ENCODE assay signal across 11 cellular contexts in the genomic region with DNA sequence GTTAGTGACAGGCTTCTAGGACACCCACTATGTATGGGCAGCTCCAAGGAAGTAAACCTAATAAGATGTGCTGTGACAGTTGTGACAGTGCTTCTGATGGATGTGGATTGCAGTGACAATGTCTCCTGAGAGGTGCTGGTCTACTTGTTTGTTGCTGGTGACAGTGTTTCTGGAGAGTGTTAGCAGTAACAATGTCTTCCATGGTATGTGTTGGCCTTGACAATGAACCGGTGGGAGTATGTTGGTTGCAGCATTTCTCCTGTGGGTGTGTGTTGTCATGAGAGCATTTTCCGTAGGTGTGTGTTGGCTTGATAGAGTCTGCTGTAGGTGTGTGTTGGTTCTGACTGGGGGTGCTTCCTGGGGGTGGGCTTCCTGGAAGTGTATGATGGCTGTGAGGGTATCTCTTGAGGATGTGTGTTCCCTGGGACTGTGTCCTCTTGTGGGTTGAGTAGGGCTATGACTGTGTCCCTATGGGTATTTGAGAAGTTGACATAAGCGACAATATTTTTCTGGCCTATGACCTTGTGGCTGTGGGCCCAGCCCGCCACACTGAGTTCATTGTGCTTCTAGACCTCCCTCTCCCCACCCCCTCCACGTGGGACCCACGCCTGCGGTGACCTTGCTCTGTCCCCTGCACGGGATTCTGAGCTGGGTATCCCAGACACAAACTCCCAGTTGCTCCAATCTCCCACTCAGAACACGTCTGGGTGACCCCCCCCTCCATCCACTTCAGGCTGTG. TPM values are rescaled to one million over a fixed set of nuclear protein-coding genes. Genes with fewer than 3 reads are reported as not detected.
A peak's percentile ranks its signal among the peaks of the same experiment; 100 is the strongest.
DNase-seq lines count a peak whose midpoint lies in the region; ATAC-seq and TF ChIP-seq lines count a peak whose summit lies in the region.
"Had no signal": no experiment of that assay in that cellular context is flagged by ENCODE, and none has a peak within 500 bp of the region (broad histone marks: within the 10 kb centered on the region; RNA-seq: fewer than 3 reads in every experiment).

No MANE protein-coding gene starts in this region.

- no peaks in the 10 kb centered on the region for H3K9me3 Mint-ChIP-seq in activated CD8-positive, alpha-beta T cell treated with anti-CD3 and anti-CD28 coated beads for 36 hours
- no peaks in the 10 kb centered on the region for H3K9me3 Mint-ChIP-seq in activated CD8-positive, alpha-beta T cell treated with anti-CD3 and anti-CD28 coated beads, Interleukin-2, amount 10 ng/mL, durations not matched to agents 7 days and 5 days (ENCODE audit: insufficient read depth)
- no peaks in the 10 kb centered on the region for H3K9me3 Mint-ChIP-seq in naive thymus-derived CD4-positive, alpha-beta T cell

- H3K4me3 Mint-ChIP-seq in activated CD8-positive, alpha-beta T cell treated with anti-CD3 and anti-CD28 coated beads for 36 hours: no peak overlapping the region
- no peak overlapping the region for H3K4me3 Mint-ChIP-seq in activated CD8-positive, alpha-beta T cell treated with anti-CD3 and anti-CD28 coated beads, Interleukin-2, amount 10 ng/mL, durations not matched to agents 7 days and 5 days
- H3K4me3 Mint-ChIP-seq in naive thymus-derived CD4-positive, alpha-beta T cell: no peak overlapping the region
- H3K4me3 Mint-ChIP-seq: activated naive CD8-positive, alpha-beta T cell had no signal

- H3K27me3 ChIP-seq in naive thymus-derived CD4-positive, alpha-beta T cell (ENCODE audit: control insufficient read depth in 2 of 2, insufficient read depth in 2 of 2, low read length in 2 of 2): no peaks in the 10 kb centered on the region

- CTCF ChIA-PET in activated CD8-positive, alpha-beta T cell treated with anti-CD3 and anti-CD28 coated beads for 36 hours (lab: Charles Lee): interaction anchor here (1.9 to 2.7 kb wide), 2 partner anchors 14 to 29 kb away, joined by 5 to 8 read pairs; partner anchors contain the start of gene MRPL17
- CTCF ChIA-PET in activated CD8-positive, alpha-beta T cell treated with anti-CD3 and anti-CD28 coated beads, Interleukin-2, amount 10 ng/mL, durations not matched to agents 7 days and 5 days (lab: Charles Lee): interaction anchor here (1.0 to 2.1 kb wide), 5 partner anchors 14 to 50 kb away, joined by 3 to 8 read pairs (median 3); partner anchors contain the start of genes MRPL17, TAF10 and TPP1
- CTCF ChIA-PET in naive thymus-derived CD4-positive, alpha-beta T cell (lab: Charles Lee): interaction anchor here (0.7 to 1.2 kb wide), 3 partner anchors 13 to 173 kb away, joined by 3 read pairs; partner anchors contain the start of gene ARFIP2

- H3K9me3 ChIP-seq in naive thymus-derived CD4-positive, alpha-beta T cell (ENCODE audit: control insufficient read depth in 2 of 3, low read length in 3 of 3): no peaks in the 10 kb centered on the region
- H3K9me3 ChIP-seq: A549 had no signal

- peaks cover 9% of the 10 kb centered on the region for H3K27me3 Mint-ChIP-seq in activated CD8-positive, alpha-beta T cell treated with anti-CD3 and anti-CD28 coated beads for 36 hours
- H3K27me3 Mint-ChIP-seq in activated CD8-positive, alpha-beta T cell treated with anti-CD3 and anti-CD28 coated beads, Interleukin-2, amount 10 ng/mL, durations not matched to agents 7 days and 5 days (ENCODE audit: low read depth): peaks cover 13% of the 10 kb centered on the region
- H3K27me3 Mint-ChIP-seq in naive thymus-derived CD4-positive, alpha-beta T cell: peaks cover 0 to 16% (median 0%) of the 10 kb centered on the region in 5 donors
- H3K27me3 Mint-ChIP-seq: activated naive CD8-positive, alpha-beta T cell had no signal

- intact Hi-C loops in activated CD8-positive, alpha-beta T cell treated with anti-CD3 and anti-CD28 coated beads for 36 hours (cut with micrococcal nuclease): loop anchor here (10.0 kb wide), 1 partner anchor 50 kb away; the partner anchor contains the start of genes ILK and RRP8
- intact Hi-C loops in naive thymus-derived CD4-positive, alpha-beta T cell (cut with micrococcal nuclease): loop anchor here (1.0 to 5.0 kb wide), 5 partner anchors 7 to 42 kb away; partner anchors contain the start of genes TPP1 (in 2 of the 2), MRPL17 (in 1 of the 2) and TAF10 (in 1 of the 2)

- peak; percentile 28 for ATAC-seq in activated CD8-positive, alpha-beta T cell treated with anti-CD3 and anti-CD28 coated beads for 36 hours
- no peak for ATAC-seq in activated CD8-positive, alpha-beta T cell treated with anti-CD3 and anti-CD28 coated beads, Interleukin-2, amount 10 ng/mL, durations not matched to agents 7 days and 5 days
- ATAC-seq in naive thymus-derived CD4-positive, alpha-beta T cell: peak; percentile 25
- ATAC-seq in HG02642 (IDR thresholded peaks at IDR 0.05; ENCODE audit: poor library complexity, unreplicated experiment) (no peak), HG02678 (IDR thresholded peaks at IDR 0.05; ENCODE audit: unreplicated experiment) (no peak)
- ATAC-seq: A549 had no signal

- POLR2A ChIA-PET in activated CD8-positive, alpha-beta T cell treated with anti-CD3 and anti-CD28 coated beads for 36 hours (lab: Charles Lee): interaction anchor here (1.0 kb wide), 1 partner anchor 28 kb away, joined by 4 read pairs; the partner anchor contains the start of gene MRPL17
- POLR2A ChIA-PET in activated CD8-positive, alpha-beta T cell treated with anti-CD3 and anti-CD28 coated beads, Interleukin-2, amount 10 ng/mL, durations not matched to agents 7 days and 5 days (lab: Charles Lee): no interaction called here
- POLR2A ChIA-PET in naive thymus-derived CD4-positive, alpha-beta T cell (lab: Charles Lee): interaction anchor here (0.6 to 2.7 kb wide), 14 partner anchors 8 to 44 kb away, joined by 3 to 8 read pairs (median 4); partner anchors contain the start of genes MRPL17 and TPP1

- TF ChIP-seq CTCF in activated CD8-positive, alpha-beta T cell treated with anti-CD3 and anti-CD28 coated beads for 36 hours (IDR thresholded peaks at IDR 0.05): no peak
- no peak for TF ChIP-seq CTCF in fibroblast of villous mesenchyme (IDR thresholded peaks at IDR 0.05; ENCODE audit: insufficient read depth, low read depth, low read length)

- H3K36me3 Mint-ChIP-seq in activated CD8-positive, alpha-beta T cell treated with anti-CD3 and anti-CD28 coated beads for 36 hours (ENCODE audit: low read depth): no peaks in the 10 kb centered on the region
- H3K36me3 Mint-ChIP-seq in activated CD8-positive, alpha-beta T cell treated with anti-CD3 and anti-CD28 coated beads, Interleukin-2, amount 10 ng/mL, durations not matched to agents 7 days and 5 days (ENCODE audit: low read depth): no peaks in the 10 kb centered on the region
- H3K36me3 Mint-ChIP-seq in naive thymus-derived CD4-positive, alpha-beta T cell: peaks cover 0 to 3% (median 0%) of the 10 kb centered on the region in 5 donors
- H3K36me3 Mint-ChIP-seq: activated naive CD8-positive, alpha-beta T cell had no signal

- H3K4me3 ChIP-seq in fibroblast of villous mesenchyme (ENCODE audit: low read depth, low read length) (peak overlapping the region; percentile 62), urinary bladder (ENCODE audit: low read depth, low read length) (peak overlapping the region; percentile 66)
- H3K4me3 ChIP-seq in naive thymus-derived CD4-positive, alpha-beta T cell (ENCODE audit: low read length): peak overlapping the region; percentile 52

- peak; percentile 32 for DNase-seq in activated CD8-positive, alpha-beta T cell treated with anti-CD3 and anti-CD28 coated beads for 36 hours
- no peak for DNase-seq in activated CD8-positive, alpha-beta T cell treated with anti-CD3 and anti-CD28 coated beads, Interleukin-2, amount 10 ng/mL, durations not matched to agents 7 days and 5 days
- DNase-seq in fibroblast of villous mesenchyme (ENCODE audit: low read depth) (no peak), KG1 (lab: John Stamatoyannopoulos, UW) (no peak)
- peak in 1 of 9 donors; percentile 15 for DNase-seq in naive thymus-derived CD4-positive, alpha-beta T cell
- DNase-seq: NCI-H526 treated with DMSO at 0.1 percent for 48 hours had no signal

- H3K4me1 ChIP-seq in naive thymus-derived CD4-positive, alpha-beta T cell (ENCODE audit: control insufficient read depth in 2 of 2, insufficient read depth in 2 of 2, low read length in 2 of 2): peaks cover 0 to 26% of the 10 kb centered on the region in 2 donors
- H3K4me1 ChIP-seq in urinary bladder (ENCODE audit: insufficient read depth): no peaks in the 10 kb centered on the region
- H3K4me1 ChIP-seq: A549 had no signal

- peaks cover 5% of the 10 kb centered on the region for H3K4me1 Mint-ChIP-seq in activated CD8-positive, alpha-beta T cell treated with anti-CD3 and anti-CD28 coated beads for 36 hours (ENCODE audit: low read depth)
- peaks cover 4% of the 10 kb centered on the region for H3K4me1 Mint-ChIP-seq in activated CD8-positive, alpha-beta T cell treated with anti-CD3 and anti-CD28 coated beads, Interleukin-2, amount 10 ng/mL, durations not matched to agents 7 days and 5 days (ENCODE audit: low read depth)
- H3K4me1 Mint-ChIP-seq in naive thymus-derived CD4-positive, alpha-beta T cell: peaks cover 5 to 11% (median 7%) of the 10 kb centered on the region in 7 donors

- WGBS in urinary bladder: 27% methylated on average over 9 of the region's 9 CpGs

- no peak overlapping the region for H3K27ac Mint-ChIP-seq in activated CD8-positive, alpha-beta T cell treated with anti-CD3 and anti-CD28 coated beads for 36 hours
- no peak overlapping the region for H3K27ac Mint-ChIP-seq in activated CD8-positive, alpha-beta T cell treated with anti-CD3 and anti-CD28 coated beads, Interleukin-2, amount 10 ng/mL, durations not matched to agents 7 days and 5 days
- no peak overlapping the region for H3K27ac Mint-ChIP-seq in naive thymus-derived CD4-positive, alpha-beta T cell
- H3K27ac Mint-ChIP-seq: activated naive CD8-positive, alpha-beta T cell had no signal

- peak overlapping the region; percentile 66 for H3K27ac ChIP-seq in naive thymus-derived CD4-positive, alpha-beta T cell (ENCODE audit: low read depth, low read length)
- peak overlapping the region; percentile 88 for H3K27ac ChIP-seq in urinary bladder (ENCODE audit: low read depth)

- no peaks in the 10 kb centered on the region for H3K36me3 ChIP-seq in naive thymus-derived CD4-positive, alpha-beta T cell (ENCODE audit: control insufficient read depth in 2 of 3, insufficient read depth in 3 of 3, low read length in 3 of 3)
- H3K36me3 ChIP-seq in urinary bladder (ENCODE audit: insufficient read depth): no peaks in the 10 kb centered on the region

RNA-seq across cellular contexts. Expression of gene DCHS1, which starts 1.2 kb away (rescaled TPM):
- 1 to 10 TPM; 1.6 TPM for total RNA-seq in activated CD8-positive, alpha-beta T cell treated with anti-CD3 and anti-CD28 coated beads for 36 hours
- under 1 TPM; 0.23 to 0.29 TPM for total RNA-seq in activated CD8-positive, alpha-beta T cell treated with anti-CD3 and anti-CD28 coated beads, Interleukin-2, amount 10 ng/mL, durations not matched to agents 7 days and 5 days
- total RNA-seq in fibroblast of villous mesenchyme (33.7 and 63.8 TPM in 2 replicates), urinary bladder (49.2 TPM)
- 10 to 100 TPM in 3 of 5 experiments, 1 to 10 TPM in 1, under 1 TPM in 1; 0.48 to 12.5 (median 10.9) TPM for total RNA-seq in naive thymus-derived CD4-positive, alpha-beta T cell
- 1 to 10 TPM; 2.7 to 4.8 TPM for polyA plus RNA-seq in naive thymus-derived CD4-positive, alpha-beta T cell
- polyA plus RNA-seq in urinary bladder: 28.6 TPM

RNA-seq across cellular contexts. Expression of gene MRPL17, which starts 28.7 kb away (rescaled TPM):
- 100 to 1,000 TPM; 140 to 144 TPM for total RNA-seq in activated CD8-positive, alpha-beta T cell treated with anti-CD3 and anti-CD28 coated beads for 36 hours
- total RNA-seq in activated CD8-positive, alpha-beta T cell treated with anti-CD3 and anti-CD28 coated beads, Interleukin-2, amount 10 ng/mL, durations not matched to agents 7 days and 5 days: 10 to 100 TPM; 60.6 to 69.2 TPM
- total RNA-seq in fibroblast of villous mesenchyme: 58.6 and 70.0 TPM in 2 replicates
- 10 to 100 TPM in 4 of 5 experiments, 1 to 10 TPM in 1; 10.0 to 70.3 (median 26.4) TPM for total RNA-seq in naive thymus-derived CD4-positive, alpha-beta T cell
- 10 to 100 TPM; 21.6 to 33.4 TPM for polyA plus RNA-seq in naive thymus-derived CD4-positive, alpha-beta T cell
- 29.9 TPM for total RNA-seq in urinary bladder
- polyA plus RNA-seq in urinary bladder: 34.3 TPM

RNA-seq across cellular contexts. Expression of gene TPP1, which starts 35.2 kb away (rescaled TPM):
- total RNA-seq in activated CD8-positive, alpha-beta T cell treated with anti-CD3 and anti-CD28 coated beads for 36 hours: 10 to 100 TPM; 28.1 to 31.4 TPM
- total RNA-seq in activated CD8-positive, alpha-beta T cell treated with anti-CD3 and anti-CD28 coated beads, Interleukin-2, amount 10 ng/mL, durations not matched to agents 7 days and 5 days: 10 to 100 TPM; 74.1 to 78.9 TPM
- total RNA-seq in fibroblast of villous mesenchyme (98.4 and 110 TPM in 2 replicates), urinary bladder (48.9 TPM)
- total RNA-seq in naive thymus-derived CD4-positive, alpha-beta T cell: 100 to 1,000 TPM in 3 of 5 experiments, 10 to 100 TPM in 2; 49.9 to 160 (median 134) TPM
- polyA plus RNA-seq in naive thymus-derived CD4-positive, alpha-beta T cell: 100 to 1,000 TPM in 1 of 2 donors, 10 to 100 TPM in 1; 91.6 to 116 TPM
- 101 TPM for polyA plus RNA-seq in urinary bladder

RNA-seq across cellular contexts. Expression of gene TAF10, which starts 42.4 kb away (rescaled TPM):
- total RNA-seq in activated CD8-positive, alpha-beta T cell treated with anti-CD3 and anti-CD28 coated beads for 36 hours: 100 to 1,000 TPM; 151 to 160 TPM
- 100 to 1,000 TPM; 140 to 156 TPM for total RNA-seq in activated CD8-positive, alpha-beta T cell treated with anti-CD3 and anti-CD28 coated beads, Interleukin-2, amount 10 ng/mL, durations not matched to agents 7 days and 5 days
- total RNA-seq in fibroblast of villous mesenchyme (28.0 and 28.9 TPM in 2 replicates), urinary bladder (12.4 TPM)
- total RNA-seq in naive thymus-derived CD4-positive, alpha-beta T cell: 100 to 1,000 TPM; 116 to 135 (median 128) TPM
- 100 to 1,000 TPM; 210 to 247 TPM for polyA plus RNA-seq in naive thymus-derived CD4-positive, alpha-beta T cell
- 65.3 TPM for polyA plus RNA-seq in urinary bladder

RNA-seq across cellular contexts. Expression of gene ILK, which starts 50.9 kb away (rescaled TPM):
- 10 to 100 TPM; 70.6 to 71.7 TPM for total RNA-seq in activated CD8-positive, alpha-beta T cell treated with anti-CD3 and anti-CD28 coated beads for 36 hours
- total RNA-seq in activated CD8-positive, alpha-beta T cell treated with anti-CD3 and anti-CD28 coated beads, Interleukin-2, amount 10 ng/mL, durations not matched to agents 7 days and 5 days: 100 to 1,000 TPM; 195 to 197 TPM
- total RNA-seq in fibroblast of villous mesenchyme: 298 and 323 TPM in 2 replicates
- 100 to 1,000 TPM in 1 of 5 experiments, 10 to 100 TPM in 4; 34.4 to 165 (median 89.6) TPM for total RNA-seq in naive thymus-derived CD4-positive, alpha-beta T cell
- polyA plus RNA-seq in naive thymus-derived CD4-positive, alpha-beta T cell: 10 to 100 TPM; 67.8 to 79.7 TPM
- 216 TPM for total RNA-seq in urinary bladder
- polyA plus RNA-seq in urinary bladder: 578 TPM

Comparison
In these comparisons a context has a peak if more than half of its experiments do, and no peak if none do; other contexts are left out.
1. ATAC-seq: peak in activated CD8-positive, alpha-beta T cell treated with anti-CD3 and anti-CD28 coated beads for 36 hours (single experiment) and naive thymus-derived CD4-positive, alpha-beta T cell (single experiment); none in activated CD8-positive, alpha-beta T cell treated with anti-CD3 and anti-CD28 coated beads, Interleukin-2, amount 10 ng/mL, durations not matched to agents 7 days and 5 days (single experiment), HG02642 (single experiment) and HG02678 (single experiment).
2. Peak in every context shown above with its lines, with median percentiles within 50 percentile points of each other: H3K4me3 ChIP-seq.